In the genomic region with DNA sequence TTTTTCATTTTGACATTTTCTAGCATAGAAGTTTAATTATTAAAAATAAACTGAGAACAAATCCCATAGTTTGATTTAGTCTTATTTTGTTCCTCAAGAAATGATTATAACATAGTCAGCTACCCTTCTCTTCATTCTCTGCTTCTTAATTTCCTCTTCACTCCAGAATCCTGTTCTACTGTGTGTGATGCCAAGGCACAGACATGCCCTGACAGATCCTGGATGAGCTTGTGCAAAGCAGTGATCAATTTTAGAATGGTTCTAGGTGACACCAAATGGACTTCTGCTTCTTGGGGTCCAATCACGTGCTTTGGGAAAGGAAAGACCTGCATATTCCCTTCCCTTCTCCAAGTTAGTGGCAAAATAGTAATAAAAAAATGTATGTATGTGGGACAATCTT, we compare ENCODE assay signal across 23 cellular contexts.
DNase-seq lines count a peak whose midpoint lies in the region; ATAC-seq, FAIRE-seq and TF ChIP-seq lines count a peak whose summit lies in the region.
"Had no signal": no experiment of that assay in that cellular context is flagged by ENCODE, and none has a peak within 500 bp of the region (broad histone marks: within the 10 kb centered on the region; RNA-seq: fewer than 3 reads in every experiment).

No MANE protein-coding gene starts in this region.

- H3K36me3 Mint-ChIP-seq in activated CD4-positive, alpha-beta T cell treated with anti-CD3 and anti-CD28 coated beads for 36 hours (ENCODE audit: low read depth) = no peaks in the 10 kb centered on the region

- H3K4me3 ChIP-seq in GM23248 (no peak overlapping the region), IMR-90 (ENCODE audit: insufficient read depth, low read depth, low read length) (no peak overlapping the region), bronchial epithelial cell (ENCODE audit: low read depth, low read length) (no peak overlapping the region), pancreas (no peak overlapping the region)
- H3K4me3 ChIP-seq: A549; BLaER1 treated with 17β-estradiol and CSF1 and Interleukin-3, amounts not matched to agents 10 nM and 100 nM; MG63; SK-N-MC had no signal

- no TSS peak for BruUV-seq in IMR-90 (replicated peaks; lab: Mats Ljungman, UMichigan)

- intact Hi-C loops in IMR-90 (cut with micrococcal nuclease) (no loop called here), pancreas (cut with DNase I) (no loop called here)
- intact Hi-C loops in activated CD4-positive, alpha-beta T cell treated with anti-CD3 and anti-CD28 coated beads for 36 hours (cut with DNase I, micrococcal nuclease) = no loop called here

- H3K9ac ChIP-seq in GM23248 (no peak overlapping the region), IMR-90 (ENCODE audit: low read depth, low read length) (no peak overlapping the region)
- H3K9ac ChIP-seq: BLaER1 treated with 17β-estradiol and CSF1 and Interleukin-3, amounts not matched to agents 10 nM and 100 nM had no signal

- H2BK120ac ChIP-seq in IMR-90 (ENCODE audit: low read depth, low read length) = peak overlapping the region; percentile 43; the same call in 1 of the 2 replicates

- peak overlapping the region; percentile 52; the same call in 1 of the 2 replicates for H4K5ac ChIP-seq in IMR-90 (ENCODE audit: low read depth, low read length)

- no peaks in the 10 kb centered on the region for H3F3A ChIP-seq in GM23248 (ENCODE audit: insufficient read depth)

- CTCF ChIA-PET in IMR-90 (lab: Yijun Ruan, JAX) = interaction anchor here (0.8 kb wide), 1 partner anchor 10 kb away, joined by 3 read pairs; no protein-coding TSS in a partner anchor
- CTCF ChIA-PET in activated CD4-positive, alpha-beta T cell treated with anti-CD3 and anti-CD28 coated beads for 36 hours (lab: Charles Lee) = no interaction called here

- no peaks in the 10 kb centered on the region for H3K9me3 Mint-ChIP-seq in activated CD4-positive, alpha-beta T cell treated with anti-CD3 and anti-CD28 coated beads for 36 hours (ENCODE audit: low read depth)

- ATAC-seq in IMR-90 (ENCODE audit: low read depth) = no peak; the same call in 1 of the 2 replicates
- ATAC-seq in foreskin keratinocyte = peak; percentile 65
- no peak for ATAC-seq in activated CD4-positive, alpha-beta T cell treated with anti-CD3 and anti-CD28 coated beads for 36 hours
- no peak for ATAC-seq in pancreas
- ATAC-seq: A549, Panc1 had no signal

- H3K9me1 ChIP-seq in IMR-90 (ENCODE audit: insufficient read depth, low read length) = no peaks in the 10 kb centered on the region

- H3K14ac ChIP-seq in IMR-90 (replicated peaks; ENCODE audit: low read depth, low read length) = peak overlapping the region; percentile 32

- H3K4me1 ChIP-seq in GM23248 (ENCODE audit: insufficient read depth) (no peaks in the 10 kb centered on the region), IMR-90 (ENCODE audit: control insufficient read depth, insufficient read depth, low read length) (no peaks in the 10 kb centered on the region), foreskin keratinocyte (peaks cover 15% of the 10 kb centered on the region), pancreas (no peaks in the 10 kb centered on the region)
- H3K4me1 ChIP-seq: A549 had no signal

- no peak for TF ChIP-seq RAD21 in IMR-90 (IDR thresholded peaks at IDR 0.05; ENCODE audit: low read length)

- TF ChIP-seq CTCF in IMR-90 (conservative IDR thresholded peaks at IDR 0.05; ENCODE audit: low read depth, low read length) (no peak), bronchial epithelial cell (IDR thresholded peaks at IDR 0.05; ENCODE audit: insufficient read depth, low read length, severe bottlenecking) (no peak), foreskin keratinocyte (conservative IDR thresholded peaks at IDR 0.05) (no peak), pancreas (IDR thresholded peaks at IDR 0.05) (no peak)

- H3K27me3 ChIP-seq in GM23248 (replicated peaks; ENCODE audit: insufficient read depth) (no peaks in the 10 kb centered on the region), IMR-90 (ENCODE audit: control insufficient read depth, insufficient read depth, low read length) (no peaks in the 10 kb centered on the region), bronchial epithelial cell (ENCODE audit: control insufficient read depth, insufficient read depth, low read length) (no peaks in the 10 kb centered on the region), foreskin keratinocyte (no peaks in the 10 kb centered on the region), pancreas (no peaks in the 10 kb centered on the region)
- H3K27me3 ChIP-seq: BLaER1 treated with 17β-estradiol and CSF1 and Interleukin-3, amounts not matched to agents 10 nM and 100 nM; MG63 had no signal

- no peak overlapping the region for H2BK15ac ChIP-seq in IMR-90 (ENCODE audit: low read depth, low read length)

- H3K4me1 Mint-ChIP-seq in activated CD4-positive, alpha-beta T cell treated with anti-CD3 and anti-CD28 coated beads for 36 hours = no peaks in the 10 kb centered on the region

- H2AK5ac ChIP-seq in IMR-90 (ENCODE audit: low read depth, low read length) = no peak overlapping the region

- H3K79me2 ChIP-seq in GM23248 (ENCODE audit: insufficient read depth) = no peaks in the 10 kb centered on the region

- POLR2A ChIA-PET in IMR-90 (lab: Charles Lee; ENCODE audit: unreplicated experiment) = no interaction called here
- POLR2A ChIA-PET in activated CD4-positive, alpha-beta T cell treated with anti-CD3 and anti-CD28 coated beads for 36 hours (lab: Charles Lee) = no interaction called here

- peak overlapping the region; percentile 12; the same call in 1 of the 2 replicates for H2BK20ac ChIP-seq in IMR-90 (ENCODE audit: low read depth, low read length)

- H4K20me1 ChIP-seq in GM23248 (ENCODE audit: insufficient read depth) (no peaks in the 10 kb centered on the region), IMR-90 (ENCODE audit: insufficient read depth, low read length) (no peaks in the 10 kb centered on the region)
- H4K20me1 ChIP-seq: BLaER1 treated with 17β-estradiol and CSF1 and Interleukin-3, amounts not matched to agents 10 nM and 100 nM had no signal

- no peak overlapping the region for H2AK9ac ChIP-seq in IMR-90 (replicated peaks; ENCODE audit: low read depth, low read length, poor library complexity)

- H3K4me2 ChIP-seq in GM23248 (ENCODE audit: unreplicated experiment) (no peak overlapping the region), IMR-90 (ENCODE audit: low read depth, low read length) (no peak overlapping the region)
- H3K4me2 ChIP-seq: A549; BLaER1 treated with 17β-estradiol and CSF1 and Interleukin-3, amounts not matched to agents 10 nM and 100 nM had no signal

- no peak overlapping the region for H3K27ac Mint-ChIP-seq in activated CD4-positive, alpha-beta T cell treated with anti-CD3 and anti-CD28 coated beads for 36 hours
- H3K27ac Mint-ChIP-seq: CD4-positive, alpha-beta T cell had no signal

- H4K91ac ChIP-seq in IMR-90 (ENCODE audit: insufficient read depth, low read depth, low read length) = no peak overlapping the region

- FAIRE-seq in bronchial epithelial cell (lab: Jason Lieb, UNC) (no peak), pancreas (lab: Jason Lieb, UNC) (no peak)
- FAIRE-seq: A549, D721Med, G401.6, GM12891 had no signal

- DNase-seq in GM23248 (no peak), IMR-90 (no peak), bronchial epithelial cell (ENCODE audit: low read depth) (peak; percentile 69), foreskin keratinocyte (peak; percentile 24 to 57), pancreas (no peak)
- no peak for DNase-seq in activated CD4-positive, alpha-beta T cell treated with anti-CD3 and anti-CD28 coated beads for 36 hours
- no peak for DNase-seq in activated CD4-positive, alpha-beta T cell treated with anti-CD3 and anti-CD28 coated beads, Interleukin-2, amount 50 U/mL, for 4 hours
- DNase-seq: AML-193; CD4-positive, alpha-beta T cell; KBM-7; MG63; NCI-H2029; NCI-H226; NCI-H510A; NCI-H69; SIG-M5 had no signal

- WGBS in GM23248 (ENCODE audit: low coverage in 1 of 2, low lambda C conversion rate in 2 of 2, missing lambda C conversion rate in 2 of 2), 2 experiments = 52 to 58% methylated on average over 1 of the region's 1 CpG
- no CpG with 5 or more reads among the region's 1 CpG for WGBS in IMR-90 (ENCODE audit: extremely low coverage in 2 of 2, insufficient read length in 1 of 2), 2 experiments
- 78 to 83% methylated on average over 1 of the region's 1 CpG for WGBS in pancreas, 2 donors

- dilution Hi-C loops in IMR-90 (cut with HindIII; ENCODE audit: low sequenced_read_pairs, unreplicated experiment) = no loop called here

- no peaks in the 10 kb centered on the region for H3K79me1 ChIP-seq in IMR-90 (ENCODE audit: low read depth in 1 of 2, low read length in 2 of 2)

- H3K56ac ChIP-seq in IMR-90 (ENCODE audit: extremely low read depth, insufficient read depth, low read length) = no peak overlapping the region

- H3K4ac ChIP-seq in IMR-90 (ENCODE audit: low read depth, low read length) = peak overlapping the region; percentile 39; the same call in 1 of the 2 replicates

- no peak for TF ChIP-seq POLR2A in IMR-90 (IDR thresholded peaks at IDR 0.05; ENCODE audit: low read depth, low read length)

- H3K27me3 Mint-ChIP-seq in activated CD4-positive, alpha-beta T cell treated with anti-CD3 and anti-CD28 coated beads for 36 hours = no peaks in the 10 kb centered on the region
- H3K27me3 Mint-ChIP-seq: CD4-positive, alpha-beta T cell had no signal

- H2BK5ac ChIP-seq in IMR-90 (ENCODE audit: low read depth, low read length, poor library complexity, severe bottlenecking) = peak overlapping the region; percentile 25

- peak overlapping the region; percentile 3; the same call in 1 of the 2 replicates for H3K23ac ChIP-seq in IMR-90 (ENCODE audit: low read depth, low read length)

- no peaks in the 10 kb centered on the region for H3K9me2 ChIP-seq in GM23248 (ENCODE audit: insufficient read depth)

- peak overlapping the region; percentile 84; the same call in 1 of the 2 replicates for H3K18ac ChIP-seq in IMR-90 (ENCODE audit: low read depth, low read length)

- H3K27ac ChIP-seq in GM23248 = no peak overlapping the region
- H3K27ac ChIP-seq in IMR-90 (ENCODE audit: insufficient read depth, low read length) = no peak overlapping the region
- no peak overlapping the region for H3K27ac ChIP-seq in foreskin keratinocyte
- no peak overlapping the region for H3K27ac ChIP-seq in pancreas
- H3K27ac ChIP-seq: A549; BLaER1 treated with 17β-estradiol and CSF1 and Interleukin-3, amounts not matched to agents 10 nM and 100 nM; SK-N-MC had no signal

- H3K4me3 Mint-ChIP-seq in activated CD4-positive, alpha-beta T cell treated with anti-CD3 and anti-CD28 coated beads for 36 hours = no peak overlapping the region
- H3K4me3 Mint-ChIP-seq: CD4-positive, alpha-beta T cell had no signal

- H3K36me3 ChIP-seq in GM23248 (ENCODE audit: low read depth) = no peaks in the 10 kb centered on the region
- no peaks in the 10 kb centered on the region for H3K36me3 ChIP-seq in IMR-90 (ENCODE audit: control insufficient read depth, insufficient read depth, low read length)
- H3K36me3 ChIP-seq in bronchial epithelial cell (ENCODE audit: control insufficient read depth, insufficient read depth, low read length) = no peaks in the 10 kb centered on the region
- no peaks in the 10 kb centered on the region for H3K36me3 ChIP-seq in pancreas
- H3K36me3 ChIP-seq: BLaER1 treated with 17β-estradiol and CSF1 and Interleukin-3, amounts not matched to agents 10 nM and 100 nM; MG63 had no signal

- H3K9me3 ChIP-seq in GM23248 (ENCODE audit: low read depth) (no peaks in the 10 kb centered on the region), IMR-90 (ENCODE audit: control insufficient read depth, insufficient read depth, low read length) (no peaks in the 10 kb centered on the region), pancreas (no peaks in the 10 kb centered on the region)
- H3K9me3 ChIP-seq: A549; BLaER1 treated with 17β-estradiol and CSF1 and Interleukin-3, amounts not matched to agents 10 nM and 100 nM; MG63 had no signal

- peak overlapping the region in 1 of 2 experiments; percentile 53; a peak in 2 of 4 replicates for H4K8ac ChIP-seq in IMR-90 (ENCODE audit: low read depth in 2 of 2, low read length in 2 of 2)

- H2AFZ ChIP-seq in GM23248 = 0 out of 2 replicates have a peak overlapping the region, but pooled peaks have one; percentile 23
- H2AFZ ChIP-seq in IMR-90 (replicated peaks; ENCODE audit: low read length, poor library complexity) = no peak overlapping the region

- in situ Hi-C loops in GM23248 (cut with MboI) (no loop called here), IMR-90 (cut with MboI; ENCODE audit: low sequenced_read_pairs) (no loop called here)

Comparison
In these comparisons a context has a peak if more than half of its experiments do, and no peak if none do; other contexts are left out.
1. DNase-seq: peak in bronchial epithelial cell (single experiment) and foreskin keratinocyte (2 of 2); none in GM23248 (single experiment), IMR-90 (single experiment), activated CD4-positive, alpha-beta T cell treated with anti-CD3 and anti-CD28 coated beads for 36 hours (single experiment), pancreas (0 of 6) and activated CD4-positive, alpha-beta T cell treated with anti-CD3 and anti-CD28 coated beads, Interleukin-2, amount 50 U/mL, for 4 hours (0 of 2).